8 cellular contexts compared by ENCODE assay signal in the genomic region with DNA sequence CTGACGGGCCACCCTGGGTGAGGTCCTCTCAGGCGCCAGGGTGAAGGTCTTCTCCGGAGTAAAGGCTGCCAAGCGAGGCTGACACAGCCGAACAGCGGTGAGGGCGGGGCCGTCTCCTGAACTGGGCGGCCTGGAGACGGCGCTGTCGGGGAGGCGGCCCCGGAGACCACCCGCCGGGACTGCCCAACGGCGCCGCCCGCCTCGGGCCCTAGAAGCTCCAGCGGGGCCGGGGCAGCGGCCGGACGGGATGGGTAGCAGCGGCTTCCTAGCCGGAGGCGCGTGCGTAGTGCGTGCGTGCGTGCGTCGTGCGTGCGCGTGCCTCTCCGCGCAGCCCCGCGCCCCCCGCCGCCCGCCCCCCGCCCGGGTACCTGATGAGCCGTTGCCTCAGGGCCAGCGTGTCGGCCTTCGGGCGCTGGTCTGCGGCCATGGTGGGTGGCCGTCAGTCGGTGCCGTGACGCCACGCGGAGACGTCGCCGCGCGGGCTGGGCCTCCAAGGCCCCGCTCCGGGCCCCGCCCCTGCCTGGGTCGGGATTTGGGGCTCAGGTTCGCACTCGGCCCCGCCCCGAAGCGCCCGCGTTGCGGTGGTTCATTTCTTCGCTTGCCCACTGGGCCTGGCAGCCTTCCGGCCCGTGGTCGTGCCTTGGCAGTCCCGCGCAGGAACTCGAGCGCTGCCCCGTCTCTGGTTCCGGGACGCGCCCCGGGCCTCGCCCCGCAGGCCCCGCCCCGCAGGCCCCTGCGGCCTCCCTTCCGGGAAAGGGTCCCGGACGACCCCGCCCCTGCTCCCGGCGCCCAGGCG. TPM values are rescaled to one million over a fixed set of nuclear protein-coding genes. Genes with fewer than 3 reads are reported as not detected.
A peak's percentile ranks its signal among the peaks of the same experiment; 100 is the strongest.
DNase-seq lines count a peak whose midpoint lies in the region; TF ChIP-seq lines count a peak whose summit lies in the region.

A gene (minus strand): TSS at position 679 of the 796 bp plus-strand sequence. CDS start 252 bp downstream, at position 427.

- intact Hi-C loops in spleen (cut with DNase I; ENCODE audit: low total_unique reads): no loop called here

- H3K9me3 ChIP-seq in spleen: no peaks in the 10 kb centered on the region

- H3K4me3 ChIP-seq in WI38 (ENCODE audit: low read depth, low read length): peak within 1 kb of the TSS; percentile 85
- H3K4me3 ChIP-seq in cardiac fibroblast (replicated peaks in 1 of 2; ENCODE audit: low read depth in 2 of 2, low read length in 2 of 2): peak within 1 kb of the TSS; percentile 84 to 88
- H3K4me3 ChIP-seq in spleen: peak within 1 kb of the TSS; percentile 79 to 89 (median 86)

- 0 to 2% (median 1%) methylated on average over 19 to 102 of the region's 102 CpGs for WGBS in spleen, 5 donors

- DNase-seq in NCI-H187 (lab: John Stamatoyannopoulos, UW) (peak; percentile 17 to 48), NCI-H187 treated with DMSO at 0.1 percent for 48 hours (lab: John Stamatoyannopoulos, UW) (no peak), HEK293T (ENCODE audit: extremely low spot score) (peak; percentile 86), NAMALWA (ENCODE audit: low spot score) (peak; percentile 82), cardiac fibroblast (ENCODE audit: low read depth in 2 of 2) (peak; percentile 61 to 76), inferior parietal cortex (ENCODE audit: extremely low spot score) (peak; percentile 50), spleen (peak; percentile 95)

- no peak for TF ChIP-seq POLR2A in spleen (IDR thresholded peaks at IDR 0.05)

- H3K27me3 ChIP-seq in spleen (replicated peaks in 1 of 7): no peaks in the 10 kb centered on the region

- no peak for TF ChIP-seq CTCF in WI38 (IDR thresholded peaks at IDR 0.05; ENCODE audit: low read depth, low read length)
- no peak for TF ChIP-seq CTCF in cardiac fibroblast (IDR thresholded peaks at IDR 0.05; ENCODE audit: low read depth, low read length)
- TF ChIP-seq CTCF in spleen (IDR thresholded peaks at IDR 0.05 in 8 of 11, conservative IDR thresholded peaks at IDR 0.05 in 3 of 11): peak in 2 of 11 experiments; percentile 12 to 18

- POLR2A ChIA-PET in HEK293T (lab: Yijun Ruan, JAX): interaction anchor here (0.5 to 2.9 kb wide), 19 partner anchors 9 to 1318 kb away, joined by 3 to 17 read pairs (median 4); a partner anchor contains a TSS

- peaks cover 0 to 41% (median 31%) of the 10 kb centered on the region in 6 donors for H3K36me3 ChIP-seq in spleen

- peaks cover 24 to 92% (median 70%) of the 10 kb centered on the region in 6 donors for H3K4me1 ChIP-seq in spleen

- H3K27ac ChIP-seq in spleen: peak within 1 kb of the TSS; percentile 97 to 99 (median 99)

- CTCF ChIA-PET in HEK293T (lab: Yijun Ruan, JAX): interaction anchor here (1.1 to 1.2 kb wide), 2 partner anchors 19 to 358 kb away, joined by 3 read pairs; a partner anchor contains a TSS

TF ChIP-seq in HEK293T, 16 proteins besides CTCF, POLR2A, EP300 and RAD21:
- TF ChIP-seq TARDBP (IDR thresholded peaks at IDR 0.05) (no peak), LEF1 (IDR thresholded peaks at IDR 0.05; ENCODE audit: borderline replicate concordance) (no peak), FOXM1 (IDR thresholded peaks at IDR 0.05; ENCODE audit: borderline replicate concordance) (no peak), SP1 (IDR thresholded peaks at IDR 0.05) (no peak), BHLHE40 (IDR thresholded peaks at IDR 0.05; ENCODE audit: borderline replicate concordance) (no peak), FOXA1 (IDR thresholded peaks at IDR 0.05) (no peak), HDGF (IDR thresholded peaks at IDR 0.05; ENCODE audit: borderline replicate concordance) (no peak), SUZ12 (IDR thresholded peaks at IDR 0.05) (no peak), L3MBTL2 (conservative IDR thresholded peaks at IDR 0.05) (no peak; the same call in 1 of the 2 replicates), ZNF384 (IDR thresholded peaks at IDR 0.05) (no peak), NFRKB (IDR thresholded peaks at IDR 0.05) (no peak), CTBP1 (IDR thresholded peaks at IDR 0.05; ENCODE audit: borderline replicate concordance) (no peak), ARNT (IDR thresholded peaks at IDR 0.05) (no peak), FOXK2 (IDR thresholded peaks at IDR 0.05) (no peak), ELF4 (IDR thresholded peaks at IDR 0.05) (no peak; the same call in 1 of the 2 replicates)
- TF ChIP-seq, protein P1, sequence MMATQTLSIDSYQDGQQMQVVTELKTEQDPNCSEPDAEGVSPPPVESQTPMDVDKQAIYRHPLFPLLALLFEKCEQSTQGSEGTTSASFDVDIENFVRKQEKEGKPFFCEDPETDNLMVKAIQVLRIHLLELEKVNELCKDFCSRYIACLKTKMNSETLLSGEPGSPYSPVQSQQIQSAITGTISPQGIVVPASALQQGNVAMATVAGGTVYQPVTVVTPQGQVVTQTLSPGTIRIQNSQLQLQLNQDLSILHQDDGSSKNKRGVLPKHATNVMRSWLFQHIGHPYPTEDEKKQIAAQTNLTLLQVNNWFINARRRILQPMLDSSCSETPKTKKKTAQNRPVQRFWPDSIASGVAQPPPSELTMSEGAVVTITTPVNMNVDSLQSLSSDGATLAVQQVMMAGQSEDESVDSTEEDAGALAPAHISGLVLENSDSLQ (IDR thresholded peaks at IDR 0.05): no peak

RNA-seq across cellular contexts. Expression of the gene that starts here (rescaled TPM):
- 100 to 1,000 TPM in 6 of 7 donors, 10 to 100 TPM in 1; 91.8 to 209 (median 132) TPM for total RNA-seq in spleen
- 10 to 100 TPM; 46.9 to 82.7 (median 74.5) TPM for polyA plus RNA-seq in spleen
